In the genomic region with DNA sequence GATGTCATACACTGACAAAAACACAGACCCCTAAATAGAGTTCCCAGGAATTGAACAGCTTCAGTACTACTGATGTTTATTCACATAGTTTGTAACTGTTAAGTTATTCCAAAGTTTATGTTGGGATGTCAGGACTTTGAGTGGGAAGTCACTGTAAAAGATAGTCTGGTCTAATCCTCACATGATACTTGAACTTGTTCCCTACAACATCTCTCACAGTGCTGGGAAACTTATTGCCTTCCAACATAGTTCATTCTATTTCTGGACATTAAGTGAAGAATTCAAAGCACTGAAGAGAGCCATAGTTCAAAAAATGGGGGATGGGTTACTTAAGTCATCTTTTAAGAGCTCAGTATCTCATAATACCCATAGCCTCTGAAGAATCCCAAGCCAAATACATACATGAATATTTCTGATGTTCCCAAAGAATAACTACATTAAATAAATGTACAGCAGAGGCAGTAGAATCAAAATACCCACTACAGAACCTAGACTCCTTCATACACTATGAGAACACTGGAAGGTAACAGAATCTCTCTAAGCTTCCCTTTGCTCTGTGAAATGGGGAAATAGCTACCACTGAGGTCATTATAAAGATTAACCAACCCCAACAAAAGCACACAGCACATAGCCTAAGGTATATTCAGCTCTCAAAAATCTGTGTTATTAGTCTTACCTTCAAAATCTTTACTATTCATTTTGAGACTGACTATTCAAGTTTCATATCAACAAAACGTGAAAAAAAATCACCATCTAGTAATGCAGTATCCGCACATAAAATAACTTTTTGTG, we compare ENCODE assay signal across 18 cellular contexts.
"Had no signal": no experiment of that assay in that cellular context is flagged by ENCODE, and none has a peak within 500 bp of the region (broad histone marks: within the 10 kb centered on the region; RNA-seq: fewer than 3 reads in every experiment).

No MANE protein-coding gene starts in this region.

- H3K27ac ChIP-seq: adrenal gland, esophagus squamous epithelium, tibial artery had no signal

- H3K9me3 ChIP-seq: adrenal gland, esophagus squamous epithelium, tibial artery had no signal

- H3K4me3 ChIP-seq: adrenal gland, esophagus squamous epithelium, tibial artery had no signal

- DNase-seq: activated CD4-positive, alpha-beta T cell treated with anti-CD3 and anti-CD28 coated beads for 36 hours; activated CD4-positive, alpha-beta T cell treated with anti-CD3 and anti-CD28 coated beads, Interleukin-2, amount 50 U/mL, for 48 hours; activated gamma-delta T cell treated with Interleukin-2 at 50 U/mL for 16 hours; activated T-cell treated with anti-CD3 and anti-CD28 coated beads for 4 hours; adrenal gland; dermis blood vessel endothelial cell; effector memory CD4-positive, alpha-beta T cell; esophagus squamous epithelium; hippocampal formation; islet precursor cell; mammary epithelial cell; nephron progenitor cell; nucleus accumbens; stimulated activated naive CD4-positive, alpha-beta T cell treated with Interleukin-2 at 50 U/mL for 16 hours; tibial artery had no signal

- H3K4me1 ChIP-seq: adrenal gland, esophagus squamous epithelium, tibial artery had no signal

- ATAC-seq: activated CD4-positive, alpha-beta T cell treated with anti-CD3 and anti-CD28 coated beads for 36 hours; activated naive CD4-positive, alpha-beta T cell treated with anti-CD3 and anti-CD28 coated beads, Interleukin-2, amount 50 U/mL, for 72 hours; left lobe of liver; WTC11 had no signal

- H3K36me3 ChIP-seq: adrenal gland, esophagus squamous epithelium, tibial artery had no signal

- H3K27me3 ChIP-seq: adrenal gland, esophagus squamous epithelium, tibial artery had no signal
